Comparison of ENCODE assay signal across 35 cellular contexts in genomic region chr3:23425410-23425809, GRCh38.
"Had no signal": no experiment of that assay in that cellular context is flagged by ENCODE, and none has a peak within 500 bp of the region (broad histone marks: within the 10 kb centered on the region; RNA-seq: fewer than 3 reads in every experiment).

No MANE protein-coding gene starts in this region.

- H3K9me3 Mint-ChIP-seq: activated CD4-positive, alpha-beta memory T cell treated with anti-CD3 and anti-CD28 coated beads, Interleukin-2, amount 10 ng/mL, durations not matched to agents 7 days and 5 days; activated T-helper 2 cell treated with anti-CD3 and anti-CD28 coated beads, Interferon-gamma antibody, Interleukin-2, Interleukin-4, amounts not matched to agents 10 μg/mL and 5 μg/mL and 100 μg/mL, durations not matched to agents 14 hours and 24 hours and 36 hours; T-helper 1 cell treated with Interleukin-12 subunit alpha and Interleukin-12 subunit beta and Interleukin-4 antibody, amounts not matched to agents 30 μg/mL and 1 μg/mL, for 36 hours; T-helper 2 cell treated with Interferon-gamma antibody and Interleukin-4, amounts not matched to agents 5 μg/mL and 100 μg/mL, for 36 hours had no signal

- H3K4me3 Mint-ChIP-seq: activated CD4-positive, alpha-beta memory T cell treated with anti-CD3 and anti-CD28 coated beads, Interleukin-2, amount 10 ng/mL, durations not matched to agents 7 days and 5 days; activated CD4-positive, alpha-beta T cell treated with anti-CD3 and anti-CD28 coated beads for 36 hours; activated CD8-positive, alpha-beta memory T cell treated with anti-CD3 and anti-CD28 coated beads, Interleukin-2, amount 10 ng/mL, durations not matched to agents 7 days and 5 days; activated CD8-positive, alpha-beta T cell treated with anti-CD3 and anti-CD28 coated beads, Interleukin-2, amount 10 ng/mL, durations not matched to agents 7 days and 5 days; activated naive CD4-positive, alpha-beta T cell treated with anti-CD3 and anti-CD28 coated beads for 36 hours; activated naive CD8-positive, alpha-beta T cell treated with anti-CD3 and anti-CD28 coated beads for 36 hours; activated T-cell treated with anti-CD3 and anti-CD28 coated beads, Interleukin-2, amount 50 U/mL, for 24 hours; T-helper 1 cell treated with Interleukin-12 subunit alpha and Interleukin-12 subunit beta and Interleukin-4 antibody, amounts not matched to agents 30 μg/mL and 1 μg/mL, for 36 hours; T-helper 2 cell treated with Interferon-gamma antibody and Interleukin-4, amounts not matched to agents 5 μg/mL and 100 μg/mL, for 36 hours had no signal

- H3K4me3 ChIP-seq: adrenal gland, body of pancreas, breast epithelium had no signal

- H3K27me3 Mint-ChIP-seq: activated CD4-positive, alpha-beta memory T cell treated with anti-CD3 and anti-CD28 coated beads, Interleukin-2, amount 10 ng/mL, durations not matched to agents 7 days and 5 days; activated CD4-positive, alpha-beta T cell treated with anti-CD3 and anti-CD28 coated beads for 36 hours; activated CD8-positive, alpha-beta memory T cell treated with anti-CD3 and anti-CD28 coated beads, Interleukin-2, amount 10 ng/mL, durations not matched to agents 7 days and 5 days; activated naive CD8-positive, alpha-beta T cell treated with anti-CD3 and anti-CD28 coated beads for 36 hours; activated T-cell treated with anti-CD3 and anti-CD28 coated beads, Interleukin-2, amount 50 U/mL, for 24 hours had no signal

- H3K27ac Mint-ChIP-seq: activated CD4-positive, alpha-beta memory T cell treated with anti-CD3 and anti-CD28 coated beads, Interleukin-2, amount 10 ng/mL, durations not matched to agents 7 days and 5 days; activated CD4-positive, alpha-beta T cell treated with anti-CD3 and anti-CD28 coated beads for 36 hours; activated CD8-positive, alpha-beta memory T cell treated with anti-CD3 and anti-CD28 coated beads, Interleukin-2, amount 10 ng/mL, durations not matched to agents 7 days and 5 days; activated CD8-positive, alpha-beta T cell treated with anti-CD3 and anti-CD28 coated beads, Interleukin-2, amount 10 ng/mL, durations not matched to agents 7 days and 5 days; activated naive CD4-positive, alpha-beta T cell treated with anti-CD3 and anti-CD28 coated beads for 36 hours; activated naive CD4-positive, alpha-beta T cell treated with anti-CD3 and anti-CD28 coated beads, Interleukin-2, amount 50 U/mL, for 72 hours; activated naive CD8-positive, alpha-beta T cell treated with anti-CD3 and anti-CD28 coated beads for 36 hours; activated T-cell treated with anti-CD3 and anti-CD28 coated beads, Interleukin-2, amount 50 U/mL, for 24 hours; activated T-helper 2 cell treated with anti-CD3 and anti-CD28 coated beads, Interferon-gamma antibody, Interleukin-2, Interleukin-4, amounts not matched to agents 10 μg/mL and 5 μg/mL and 100 μg/mL, durations not matched to agents 14 hours and 24 hours and 36 hours; T-helper 1 cell treated with Interleukin-12 subunit alpha and Interleukin-12 subunit beta and Interleukin-4 antibody, amounts not matched to agents 30 μg/mL and 1 μg/mL, for 36 hours; T-helper 2 cell treated with Interferon-gamma antibody and Interleukin-4, amounts not matched to agents 5 μg/mL and 100 μg/mL, for 36 hours had no signal

- H3K27me3 ChIP-seq: adrenal gland, body of pancreas, brain microvascular endothelial cell, breast epithelium had no signal

- ATAC-seq: activated CD4-positive, alpha-beta T cell treated with anti-CD3 and anti-CD28 coated beads for 36 hours; activated CD4-positive, CD25-positive, alpha-beta regulatory T cell treated with anti-CD3 and anti-CD28 coated beads, Interleukin-2, amount 50 U/mL, for 24 hours; activated CD8-positive, alpha-beta memory T cell treated with anti-CD3 and anti-CD28 coated beads, Interleukin-2, amount 10 ng/mL, durations not matched to agents 7 days and 5 days; activated CD8-positive, alpha-beta T cell treated with anti-CD3 and anti-CD28 coated beads, Interleukin-2, amount 10 ng/mL, durations not matched to agents 7 days and 5 days; activated naive CD4-positive, alpha-beta T cell treated with anti-CD3 and anti-CD28 coated beads, Interleukin-2, amount 50 U/mL, for 72 hours; body of pancreas had no signal

- H3K36me3 ChIP-seq: adrenal gland, brain microvascular endothelial cell, breast epithelium had no signal

- H3K36me3 Mint-ChIP-seq: activated CD8-positive, alpha-beta memory T cell treated with anti-CD3 and anti-CD28 coated beads, Interleukin-2, amount 10 ng/mL, durations not matched to agents 7 days and 5 days had no signal

- H3K9me3 ChIP-seq: adrenal gland, body of pancreas, breast epithelium had no signal

- H3K27ac ChIP-seq: adrenal gland, body of pancreas, brain microvascular endothelial cell, breast epithelium, VCaP had no signal

- H3K4me1 Mint-ChIP-seq: activated CD4-positive, alpha-beta memory T cell treated with anti-CD3 and anti-CD28 coated beads, Interleukin-2, amount 10 ng/mL, durations not matched to agents 7 days and 5 days; activated CD4-positive, alpha-beta T cell treated with anti-CD3 and anti-CD28 coated beads for 36 hours; activated CD8-positive, alpha-beta memory T cell treated with anti-CD3 and anti-CD28 coated beads, Interleukin-2, amount 10 ng/mL, durations not matched to agents 7 days and 5 days had no signal

- H3K4me1 ChIP-seq: adrenal gland, body of pancreas, breast epithelium had no signal

- DNase-seq: activated CD4-positive, alpha-beta memory T cell treated with anti-CD3 and anti-CD28 coated beads, Interleukin-2, amount 10 ng/mL, durations not matched to agents 7 days and 5 days; activated CD4-positive, alpha-beta T cell treated with anti-CD3 and anti-CD28 coated beads for 1 hour; activated CD4-positive, alpha-beta T cell treated with anti-CD3 and anti-CD28 coated beads for 36 hours; activated CD4-positive, alpha-beta T cell treated with anti-CD3 and anti-CD28 coated beads for 48 hours; activated CD4-positive, alpha-beta T cell treated with anti-CD3 and anti-CD28 coated beads, Interleukin-2, amount 50 U/mL, for 1 hour; activated CD4-positive, alpha-beta T cell treated with anti-CD3 and anti-CD28 coated beads, Interleukin-2, amount 50 U/mL, for 4 hours; activated CD4-positive, CD25-positive, alpha-beta regulatory T cell; activated CD8-positive, alpha-beta memory T cell treated with anti-CD3 and anti-CD28 coated beads for 24 hours; activated CD8-positive, alpha-beta memory T cell treated with anti-CD3 and anti-CD28 coated beads, Interleukin-2, amount 10 ng/mL, durations not matched to agents 7 days and 5 days; activated CD8-positive, alpha-beta memory T cell treated with anti-CD3 and anti-CD28 coated beads, Interleukin-2, amount 50 U/mL, for 48 hours; activated CD8-positive, alpha-beta T cell treated with anti-CD3 and anti-CD28 coated beads, Interleukin-2, amount 10 ng/mL, durations not matched to agents 7 days and 5 days; activated effector memory CD4-positive, alpha-beta T cell treated with Interleukin-2 at 50 U/mL for 16 hours; activated gamma-delta T cell treated with Interleukin-2 at 50 U/mL for 16 hours; activated naive CD4-positive, alpha-beta T cell; activated naive CD4-positive, alpha-beta T cell treated with anti-CD3 and anti-CD28 coated beads for 36 hours; activated naive CD4-positive, alpha-beta T cell treated with anti-CD3 and anti-CD28 coated beads, Interleukin-2, amount 50 U/mL, for 16 hours; activated naive CD8-positive, alpha-beta T cell treated with anti-CD3 and anti-CD28 coated beads for 36 hours; activated T-cell treated with anti-CD3 and anti-CD28 coated beads, Interleukin-2, amount 50 U/mL, for 24 hours; activated T-cell treated with anti-CD3 and anti-CD28 coated beads, Interleukin-2, amount 50 U/mL, for 48 hours; adrenal gland; amniotic stem cell; aorta; body of pancreas; brain microvascular endothelial cell; central memory CD4-positive, alpha-beta T cell; T-helper 1 cell; T-helper 2 cell; T-helper 9 cell had no signal
